ENCODE assay signal across 6 cellular contexts in genomic region chr5:176827736-176828415, GRCh38. TPM values are rescaled to one million over a fixed set of nuclear protein-coding genes. Genes with fewer than 3 reads are reported as not detected.
"Had no signal": no experiment of that assay in that cellular context is flagged by ENCODE, and none has a peak within 500 bp of the region (broad histone marks: within the 10 kb centered on the region; RNA-seq: fewer than 3 reads in every experiment).

No MANE protein-coding gene starts in this region.

- ATAC-seq: HepG2, K562 had no signal

- H3K4me3 ChIP-seq: K562 had no signal

- DNase-seq: IMR-90, KBM-7 had no signal

- H3K27ac ChIP-seq: HL-60 had no signal

RNA-seq across cellular contexts. Expression of gene UNC5A, which starts 17.5 kb away (rescaled TPM):
- total RNA-seq: HepG2, IMR-90, K562 had no signal
- polyA plus RNA-seq: HepG2, IgD-negative memory B cell, IMR-90, K562 had no signal
